In the genomic region with DNA sequence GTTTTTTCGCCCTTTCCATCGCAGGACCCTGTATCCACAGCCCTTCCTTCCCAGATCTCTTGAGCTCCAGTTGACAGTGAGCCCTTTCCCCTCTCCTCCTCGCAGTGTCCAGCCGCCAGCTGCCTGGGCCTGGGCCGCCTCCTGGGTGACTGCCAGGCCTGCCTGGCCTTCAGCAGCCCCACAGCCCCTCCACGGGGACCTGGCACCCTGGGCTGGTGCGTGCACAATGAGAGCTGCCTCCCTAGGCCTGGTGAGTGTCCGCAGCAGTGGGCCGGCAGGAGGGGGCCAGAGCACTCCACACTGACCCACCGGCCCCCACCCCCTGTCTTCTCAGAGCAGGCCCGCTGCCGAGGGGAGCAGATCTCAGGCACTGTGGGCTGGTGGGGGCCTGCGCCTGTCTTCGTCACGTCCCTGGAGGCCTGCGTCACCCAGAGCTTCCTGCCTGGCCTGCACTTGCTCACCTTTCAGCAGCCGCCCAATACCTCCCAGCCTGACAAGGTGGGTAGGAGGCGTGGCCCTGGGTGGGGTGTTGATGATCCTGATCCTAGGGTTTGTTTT, we compare ENCODE assay signal across 1 cellular context.
TF ChIP-seq lines count a peak whose summit lies in the region.

No MANE protein-coding gene starts in this region.

TF ChIP-seq in A549, 52 proteins besides CTCF, POLR2A, EP300 and RAD21:
- no peak for TF ChIP-seq BHLHE40 (IDR thresholded peaks at IDR 0.05; ENCODE audit: low read depth, low read length)
- no peak for TF ChIP-seq CBX8 (IDR thresholded peaks at IDR 0.05)
- TF ChIP-seq, protein P1, sequence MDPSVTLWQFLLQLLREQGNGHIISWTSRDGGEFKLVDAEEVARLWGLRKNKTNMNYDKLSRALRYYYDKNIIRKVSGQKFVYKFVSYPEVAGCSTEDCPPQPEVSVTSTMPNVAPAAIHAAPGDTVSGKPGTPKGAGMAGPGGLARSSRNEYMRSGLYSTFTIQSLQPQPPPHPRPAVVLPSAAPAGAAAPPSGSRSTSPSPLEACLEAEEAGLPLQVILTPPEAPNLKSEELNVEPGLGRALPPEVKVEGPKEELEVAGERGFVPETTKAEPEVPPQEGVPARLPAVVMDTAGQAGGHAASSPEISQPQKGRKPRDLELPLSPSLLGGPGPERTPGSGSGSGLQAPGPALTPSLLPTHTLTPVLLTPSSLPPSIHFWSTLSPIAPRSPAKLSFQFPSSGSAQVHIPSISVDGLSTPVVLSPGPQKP (IDR thresholded peaks at IDR 0.05; ENCODE audit: low read depth, low read length): no peak
- no peak for TF ChIP-seq EHF (CRISPR knock-in tag; IDR thresholded peaks at IDR 0.05)
- TF ChIP-seq KDM1A (IDR thresholded peaks at IDR 0.05; ENCODE audit: low read depth): no peak
- TF ChIP-seq, protein P2, sequence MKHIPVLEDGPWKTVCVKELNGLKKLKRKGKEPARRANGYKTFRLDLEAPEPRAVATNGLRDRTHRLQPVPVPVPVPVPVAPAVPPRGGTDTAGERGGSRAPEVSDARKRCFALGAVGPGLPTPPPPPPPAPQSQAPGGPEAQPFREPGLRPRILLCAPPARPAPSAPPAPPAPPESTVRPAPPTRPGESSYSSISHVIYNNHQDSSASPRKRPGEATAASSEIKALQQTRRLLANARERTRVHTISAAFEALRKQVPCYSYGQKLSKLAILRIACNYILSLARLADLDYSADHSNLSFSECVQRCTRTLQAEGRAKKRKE (CRISPR knock-in tag; IDR thresholded peaks at IDR 0.05; ENCODE audit: low read depth): no peak
- no peak for TF ChIP-seq ZFP36 (IDR thresholded peaks at IDR 0.05; ENCODE audit: borderline replicate concordance, partially characterized antibody)
- TF ChIP-seq, protein P3, sequence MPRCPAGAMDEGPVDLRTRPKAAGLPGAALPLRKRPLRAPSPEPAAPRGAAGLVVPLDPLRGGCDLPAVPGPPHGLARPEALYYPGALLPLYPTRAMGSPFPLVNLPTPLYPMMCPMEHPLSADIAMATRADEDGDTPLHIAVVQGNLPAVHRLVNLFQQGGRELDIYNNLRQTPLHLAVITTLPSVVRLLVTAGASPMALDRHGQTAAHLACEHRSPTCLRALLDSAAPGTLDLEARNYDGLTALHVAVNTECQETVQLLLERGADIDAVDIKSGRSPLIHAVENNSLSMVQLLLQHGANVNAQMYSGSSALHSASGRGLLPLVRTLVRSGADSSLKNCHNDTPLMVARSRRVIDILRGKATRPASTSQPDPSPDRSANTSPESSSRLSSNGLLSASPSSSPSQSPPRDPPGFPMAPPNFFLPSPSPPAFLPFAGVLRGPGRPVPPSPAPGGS (IDR thresholded peaks at IDR 0.05): no peak
- TF ChIP-seq, protein P4, sequence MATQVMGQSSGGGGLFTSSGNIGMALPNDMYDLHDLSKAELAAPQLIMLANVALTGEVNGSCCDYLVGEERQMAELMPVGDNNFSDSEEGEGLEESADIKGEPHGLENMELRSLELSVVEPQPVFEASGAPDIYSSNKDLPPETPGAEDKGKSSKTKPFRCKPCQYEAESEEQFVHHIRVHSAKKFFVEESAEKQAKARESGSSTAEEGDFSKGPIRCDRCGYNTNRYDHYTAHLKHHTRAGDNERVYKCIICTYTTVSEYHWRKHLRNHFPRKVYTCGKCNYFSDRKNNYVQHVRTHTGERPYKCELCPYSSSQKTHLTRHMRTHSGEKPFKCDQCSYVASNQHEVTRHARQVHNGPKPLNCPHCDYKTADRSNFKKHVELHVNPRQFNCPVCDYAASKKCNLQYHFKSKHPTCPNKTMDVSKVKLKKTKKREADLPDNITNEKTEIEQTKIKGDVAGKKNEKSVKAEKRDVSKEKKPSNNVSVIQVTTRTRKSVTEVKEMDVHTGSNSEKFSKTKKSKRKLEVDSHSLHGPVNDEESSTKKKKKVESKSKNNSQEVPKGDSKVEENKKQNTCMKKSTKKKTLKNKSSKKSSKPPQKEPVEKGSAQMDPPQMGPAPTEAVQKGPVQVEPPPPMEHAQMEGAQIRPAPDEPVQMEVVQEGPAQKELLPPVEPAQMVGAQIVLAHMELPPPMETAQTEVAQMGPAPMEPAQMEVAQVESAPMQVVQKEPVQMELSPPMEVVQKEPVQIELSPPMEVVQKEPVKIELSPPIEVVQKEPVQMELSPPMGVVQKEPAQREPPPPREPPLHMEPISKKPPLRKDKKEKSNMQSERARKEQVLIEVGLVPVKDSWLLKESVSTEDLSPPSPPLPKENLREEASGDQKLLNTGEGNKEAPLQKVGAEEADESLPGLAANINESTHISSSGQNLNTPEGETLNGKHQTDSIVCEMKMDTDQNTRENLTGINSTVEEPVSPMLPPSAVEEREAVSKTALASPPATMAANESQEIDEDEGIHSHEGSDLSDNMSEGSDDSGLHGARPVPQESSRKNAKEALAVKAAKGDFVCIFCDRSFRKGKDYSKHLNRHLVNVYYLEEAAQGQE (IDR thresholded peaks at IDR 0.05): no peak
- TF ChIP-seq KDM5A (IDR thresholded peaks at IDR 0.05): no peak
- no peak for TF ChIP-seq TP53 (CRISPR knock-in tag; IDR thresholded peaks at IDR 0.05)
- no peak for TF ChIP-seq RCOR1 (IDR thresholded peaks at IDR 0.05; ENCODE audit: low read depth, low read length)
- TF ChIP-seq MAZ (IDR thresholded peaks at IDR 0.05; ENCODE audit: borderline replicate concordance, low read depth, low read length): no peak
- no peak for TF ChIP-seq CEBPB (IDR thresholded peaks at IDR 0.05)
- no peak for TF ChIP-seq RARB (CRISPR knock-in tag; IDR thresholded peaks at IDR 0.05)
- TF ChIP-seq, protein P5, sequence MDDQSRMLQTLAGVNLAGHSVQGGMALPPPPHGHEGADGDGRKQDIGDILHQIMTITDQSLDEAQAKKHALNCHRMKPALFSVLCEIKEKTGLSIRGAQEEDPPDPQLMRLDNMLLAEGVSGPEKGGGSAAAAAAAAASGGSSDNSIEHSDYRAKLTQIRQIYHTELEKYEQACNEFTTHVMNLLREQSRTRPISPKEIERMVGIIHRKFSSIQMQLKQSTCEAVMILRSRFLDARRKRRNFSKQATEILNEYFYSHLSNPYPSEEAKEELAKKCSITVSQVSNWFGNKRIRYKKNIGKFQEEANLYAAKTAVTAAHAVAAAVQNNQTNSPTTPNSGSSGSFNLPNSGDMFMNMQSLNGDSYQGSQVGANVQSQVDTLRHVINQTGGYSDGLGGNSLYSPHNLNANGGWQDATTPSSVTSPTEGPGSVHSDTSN (IDR thresholded peaks at IDR 0.05): no peak
- no peak for TF ChIP-seq ZNF302 (CRISPR knock-in tag; IDR thresholded peaks at IDR 0.05)
- TF ChIP-seq HDAC2 (IDR thresholded peaks at IDR 0.05): no peak
